14 cellular contexts compared by ENCODE assay signal in genomic region chr1:173489149-173489600, GRCh38. TPM values are rescaled to one million over a fixed set of nuclear protein-coding genes. Genes with fewer than 3 reads are reported as not detected.
DNase-seq lines count a peak whose midpoint lies in the region; ATAC-seq and TF ChIP-seq lines count a peak whose summit lies in the region.
"Had no signal": no experiment of that assay in that cellular context is flagged by ENCODE, and none has a peak within 500 bp of the region (broad histone marks: within the 10 kb centered on the region; RNA-seq: fewer than 3 reads in every experiment).

No MANE protein-coding gene starts in this region.

- H3K9me3 Mint-ChIP-seq in activated T-cell treated with anti-CD3 and anti-CD28 coated beads, Interleukin-2, amount 50 U/mL, for 24 hours: peaks cover 3% of the 10 kb centered on the region
- H3K9me3 Mint-ChIP-seq in activated T-cell treated with anti-CD3 and anti-CD28 coated beads, Interleukin-2, amount 50 U/mL, for 72 hours: peaks cover 1 to 3% of the 10 kb centered on the region in 2 donors
- H3K9me3 Mint-ChIP-seq in type B pancreatic cell: peaks cover 3% of the 10 kb centered on the region

- peak; percentile 11 for TF ChIP-seq CTCF in epithelial cell of proximal tubule (conservative IDR thresholded peaks at IDR 0.05; ENCODE audit: low read depth, low read length)
- no peak for TF ChIP-seq CTCF in type B pancreatic cell (conservative IDR thresholded peaks at IDR 0.05)

- H3K4me3 Mint-ChIP-seq in activated T-cell treated with anti-CD3 and anti-CD28 coated beads, Interleukin-2, amount 50 U/mL, for 24 hours: no peak overlapping the region
- no peak overlapping the region for H3K4me3 Mint-ChIP-seq in activated T-cell treated with anti-CD3 and anti-CD28 coated beads, Interleukin-2, amount 50 U/mL, for 72 hours
- peak overlapping the region; percentile 40 for H3K4me3 Mint-ChIP-seq in type B pancreatic cell

- no peak for DNase-seq in activated T-cell treated with anti-CD3 and anti-CD28 coated beads, Interleukin-2, amount 50 U/mL, for 24 hours
- no peak for DNase-seq in activated T-cell treated with anti-CD3 and anti-CD28 coated beads, Interleukin-2, amount 50 U/mL, for 72 hours
- peak; percentile 43 for DNase-seq in OCI-M1 (lab: John Stamatoyannopoulos, UW)
- no peak for DNase-seq in epithelial cell of proximal tubule (ENCODE audit: low read depth)
- DNase-seq in type B pancreatic cell (ENCODE audit: extremely low spot score, unreplicated experiment): no peak
- no peak for DNase-seq in activated T-cell treated with anti-CD3 and anti-CD28 coated beads for 4 hours
- no peak for DNase-seq in NCI-H748 treated with DMSO at 0.1 percent for 48 hours (lab: John Stamatoyannopoulos, UW)
- no peak for DNase-seq in stimulated activated CD4-positive, alpha-beta T cell treated with anti-CD3 and anti-CD28 coated beads, Interleukin-12 subunit alpha, Interleukin-12 subunit beta, amount 100 ng/mL, for 4 hours
- DNase-seq: DMS153; effector CD8-positive, alpha-beta T cell; head of caudate nucleus; lower lobe of right lung; NCI-H1105 treated with DMSO at 0.1 percent for 48 hours had no signal

- peak overlapping the region; percentile 36 for H3K27ac Mint-ChIP-seq in activated T-cell treated with anti-CD3 and anti-CD28 coated beads, Interleukin-2, amount 50 U/mL, for 24 hours
- no peak overlapping the region for H3K27ac Mint-ChIP-seq in activated T-cell treated with anti-CD3 and anti-CD28 coated beads, Interleukin-2, amount 50 U/mL, for 72 hours
- peak overlapping the region; percentile 94 for H3K27ac Mint-ChIP-seq in type B pancreatic cell

- peaks cover 3% of the 10 kb centered on the region for H3K4me1 Mint-ChIP-seq in activated T-cell treated with anti-CD3 and anti-CD28 coated beads, Interleukin-2, amount 50 U/mL, for 24 hours (ENCODE audit: low read depth)
- H3K4me1 Mint-ChIP-seq in activated T-cell treated with anti-CD3 and anti-CD28 coated beads, Interleukin-2, amount 50 U/mL, for 72 hours (ENCODE audit: low read depth): no peaks in the 10 kb centered on the region
- no peaks in the 10 kb centered on the region for H3K4me1 Mint-ChIP-seq in type B pancreatic cell (ENCODE audit: unreplicated experiment)

- H3K4me3 ChIP-seq in epithelial cell of proximal tubule (ENCODE audit: low read depth, low read length): no peak overlapping the region
- H3K4me3 ChIP-seq: lower lobe of right lung, SK-N-MC had no signal

- H3K27me3 Mint-ChIP-seq in activated T-cell treated with anti-CD3 and anti-CD28 coated beads, Interleukin-2, amount 50 U/mL, for 24 hours: no peaks in the 10 kb centered on the region
- H3K27me3 Mint-ChIP-seq in activated T-cell treated with anti-CD3 and anti-CD28 coated beads, Interleukin-2, amount 50 U/mL, for 72 hours (ENCODE audit: low read depth): no peaks in the 10 kb centered on the region
- no peaks in the 10 kb centered on the region for H3K27me3 Mint-ChIP-seq in type B pancreatic cell

- peaks cover 62% of the 10 kb centered on the region for H3K36me3 Mint-ChIP-seq in activated T-cell treated with anti-CD3 and anti-CD28 coated beads, Interleukin-2, amount 50 U/mL, for 24 hours (ENCODE audit: low read depth)
- peaks cover 9 to 29% of the 10 kb centered on the region in 2 donors for H3K36me3 Mint-ChIP-seq in activated T-cell treated with anti-CD3 and anti-CD28 coated beads, Interleukin-2, amount 50 U/mL, for 72 hours (ENCODE audit: insufficient read depth in 2 of 2)
- H3K36me3 Mint-ChIP-seq in type B pancreatic cell: peaks cover 54% of the 10 kb centered on the region

- no peak for ATAC-seq in activated T-cell treated with anti-CD3 and anti-CD28 coated beads, Interleukin-2, amount 50 U/mL, for 72 hours (replicated peaks in 1 of 2)

RNA-seq across cellular contexts. Expression of gene PRDX6, which starts 12.0 kb away (rescaled TPM):
- total RNA-seq in activated T-cell treated with anti-CD3 and anti-CD28 coated beads, Interleukin-2, amount 50 U/mL, for 72 hours: 100 to 1,000 TPM; 136 to 147 TPM
- total RNA-seq in epithelial cell of proximal tubule (237 and 262 TPM in 2 replicates), type B pancreatic cell (ENCODE audit: low replicate concordance) (333 and 411 TPM in 2 replicates)
